13 cellular contexts compared by ENCODE assay signal in genomic region chr1:235767795-235768194, GRCh38.
A peak's percentile ranks its signal among the peaks of the same experiment; 100 is the strongest.
DNase-seq lines count a peak whose midpoint lies in the region; ATAC-seq, FAIRE-seq and TF ChIP-seq lines count a peak whose summit lies in the region.
"Had no signal": no experiment of that assay in that cellular context is flagged by ENCODE, and none has a peak within 500 bp of the region (broad histone marks: within the 10 kb centered on the region; RNA-seq: fewer than 3 reads in every experiment).

No MANE protein-coding gene starts in this region.

- peak; percentile 20 for DNase-seq in GM18507 (ENCODE audit: extremely low spot score, insufficient read length, low read depth)
- peak; percentile 24 for DNase-seq in OCI-LY7 (ENCODE audit: low spot score)
- no peak for DNase-seq in HPDE6-E6E7 (ENCODE audit: extremely low spot score)
- DNase-seq in NCI-H69 (lab: John Stamatoyannopoulos, UW), result no peak
- DNase-seq in aorta, result no peak
- no peak for DNase-seq in right lobe of liver
- DNase-seq: activated CD4-positive, alpha-beta T cell treated with anti-CD3 and anti-CD28 coated beads, Interleukin-2, amount 50 U/mL, for 4 hours; NCI-H1417 treated with DMSO at 0.1 percent for 48 hours; pancreas; SHP77; uterus had no signal

- no peak for TF ChIP-seq POLR2A in right lobe of liver (IDR thresholded peaks at IDR 0.05)

- H3K4me1 ChIP-seq in OCI-LY7 (ENCODE audit: insufficient read depth, low read length, poor library complexity, severe bottlenecking) (no peaks in the 10 kb centered on the region), aorta (ENCODE audit: control insufficient read depth in 1 of 2, insufficient read depth in 2 of 2, low read length in 2 of 2) (no peaks in the 10 kb centered on the region), right lobe of liver (no peaks in the 10 kb centered on the region)
- H3K4me1 ChIP-seq: pancreas, uterus had no signal

- H3K27ac ChIP-seq in OCI-LY7 (ENCODE audit: low read depth, low read length, poor library complexity, severe bottlenecking), result no peak overlapping the region
- no peak overlapping the region for H3K27ac ChIP-seq in aorta (ENCODE audit: low read depth in 1 of 2, low read length in 2 of 2)
- H3K27ac ChIP-seq in right lobe of liver, result no peak overlapping the region
- H3K27ac ChIP-seq: pancreas, uterus had no signal

- intact Hi-C loops in OCI-LY7 (cut with micrococcal nuclease; ENCODE audit: unreplicated experiment), result no loop called here
- intact Hi-C loops in aorta (cut with DNase I), result no loop called here
- intact Hi-C loops in right lobe of liver (cut with DNase I), result no loop called here

- no peaks in the 10 kb centered on the region for H3K9me3 ChIP-seq in OCI-LY7 (ENCODE audit: low read length)
- no peaks in the 10 kb centered on the region for H3K9me3 ChIP-seq in aorta (ENCODE audit: control insufficient read depth, low read length)
- H3K9me3 ChIP-seq in right lobe of liver, result no peaks in the 10 kb centered on the region
- H3K9me3 ChIP-seq: pancreas, uterus had no signal

- H3K9me2 ChIP-seq in OCI-LY7 (ENCODE audit: insufficient read depth, low read length), result no peaks in the 10 kb centered on the region

- H3K4me3 ChIP-seq in OCI-LY7 (ENCODE audit: low read depth, low read length, poor library complexity, severe bottlenecking) (no peak overlapping the region), aorta (ENCODE audit: low read length in 2 of 2) (no peak overlapping the region), right lobe of liver (no peak overlapping the region)
- H3K4me3 ChIP-seq: pancreas, uterus had no signal

- H3K27me3 ChIP-seq in aorta (ENCODE audit: control insufficient read depth in 1 of 2, insufficient read depth in 2 of 2, low read length in 1 of 2), result no peaks in the 10 kb centered on the region
- no peaks in the 10 kb centered on the region for H3K27me3 ChIP-seq in right lobe of liver
- H3K27me3 ChIP-seq: pancreas, uterus had no signal

- ATAC-seq in GM19463 (IDR thresholded peaks at IDR 0.05; ENCODE audit: unreplicated experiment), result peak; percentile 84
- peak; percentile 94 for ATAC-seq in HG02973 (IDR thresholded peaks at IDR 0.05; ENCODE audit: unreplicated experiment)
- ATAC-seq in aorta (ENCODE audit: low FRiP score), result no peak
- no peak for ATAC-seq in right lobe of liver
- ATAC-seq: pancreas had no signal

- FAIRE-seq in GM18507 (lab: Jason Lieb, UNC), result peak; percentile 91
- FAIRE-seq: pancreas had no signal

- no peak overlapping the region for H3K4me2 ChIP-seq in OCI-LY7 (ENCODE audit: low read length)

- POLR2A ChIA-PET in OCI-LY7 (lab: Charles Lee), result interaction anchor here (0.6 to 1.5 kb wide), 3 partner anchors 10 to 532 kb away, joined by 3 to 4 read pairs (median 3); no protein-coding TSS in a partner anchor

- WGBS in aorta, 2 donors, result 86 to 92% methylated on average over 2 of the region's 2 CpGs
- WGBS in right lobe of liver (ENCODE audit: insufficient coverage, low coverage, low lambda C conversion rate, missing lambda C conversion rate), result 87% methylated on average over 2 of the region's 2 CpGs

- CTCF ChIA-PET in OCI-LY7 (lab: Charles Lee; ENCODE audit: unreplicated experiment), result no interaction called here

- H4K20me1 ChIP-seq in OCI-LY7 (ENCODE audit: insufficient read depth, low read length), result no peaks in the 10 kb centered on the region

- no peaks in the 10 kb centered on the region for H3K79me2 ChIP-seq in OCI-LY7 (ENCODE audit: insufficient read depth, low read depth, low read length)

- no TSS peak for BruUV-seq in OCI-LY7 (replicated peaks; lab: Mats Ljungman, UMichigan)

- H3K36me3 ChIP-seq in OCI-LY7 (ENCODE audit: insufficient read depth, low read length) (no peaks in the 10 kb centered on the region), aorta (ENCODE audit: control insufficient read depth in 1 of 2, insufficient read depth in 2 of 2, low read length in 1 of 2) (no peaks in the 10 kb centered on the region), right lobe of liver (peaks cover 0 to 10% (median 3%) of the 10 kb centered on the region in 4 donors)
- H3K36me3 ChIP-seq: uterus had no signal

- H2AFZ ChIP-seq in OCI-LY7 (ENCODE audit: low read length), result no peak overlapping the region

- TF ChIP-seq CTCF in OCI-LY7 (conservative IDR thresholded peaks at IDR 0.05; ENCODE audit: low read length), result no peak
- no peak for TF ChIP-seq CTCF in right lobe of liver (IDR thresholded peaks at IDR 0.05)

Comparison
In these comparisons a context has a peak if more than half of its experiments do, and no peak if none do; other contexts are left out.
1. DNase-seq: peak in GM18507 (single experiment) and OCI-LY7 (single experiment); none in HPDE6-E6E7 (single experiment), NCI-H69 (single experiment), aorta (0 of 2) and right lobe of liver (0 of 3).
2. ATAC-seq: peak in GM19463 (single experiment) and HG02973 (single experiment); none in aorta (single experiment) and right lobe of liver (0 of 4).